32 cellular contexts compared by ENCODE assay signal in genomic region chr19:42380155-42380554, GRCh38. TPM values are rescaled to one million over a fixed set of nuclear protein-coding genes. Genes with fewer than 3 reads are reported as not detected.
"Had no signal": no experiment of that assay in that cellular context is flagged by ENCODE, and none has a peak within 500 bp of the region (broad histone marks: within the 10 kb centered on the region; RNA-seq: fewer than 3 reads in every experiment).

No MANE protein-coding gene starts in this region.

- H3K27ac Mint-ChIP-seq: immature natural killer cell; natural killer cell; progenitor cell of endocrine pancreas; stimulated activated memory B cell treated with anti-CD40 and anti-IgM and Interleukin-4, amounts not matched to agents 10 μg/mL and 1 μg/mL and 100 μg/mL, for 72 hours; type B pancreatic cell had no signal

- H3K27ac ChIP-seq: left lung, lower lobe of right lung, ovary, sigmoid colon, spleen, tibial nerve, uterus had no signal

- ATAC-seq: left colon; left lung; lower lobe of right lung; natural killer cell; right cardiac atrium; stimulated activated memory B cell treated with anti-CD40 and anti-IgM and Interleukin-4, amounts not matched to agents 10 μg/mL and 1 μg/mL and 100 μg/mL, for 72 hours; stimulated activated naive CD8-positive, alpha-beta T cell treated with anti-CD3 and anti-CD28 coated beads, Interleukin-15, amount 100 ng/mL, for 72 hours had no signal

- H3K4me3 ChIP-seq: left lung, lower lobe of right lung, ovary, sigmoid colon, spleen, tibial nerve, uterus had no signal

- DNase-seq: hypothalamus; immature natural killer cell; kidney; left colon; left lung; lower lobe of right lung; mammary epithelial cell; mesenchymal stem cell; natural killer cell; ovary; retina; sigmoid colon; small intestine; spleen; stimulated activated CD4-positive, alpha-beta T cell treated with anti-CD3 and anti-CD28 coated beads, Interleukin-1b, Interleukin-23, amount 100 ng/mL, for 48 hours; stimulated activated CD4-positive, alpha-beta T cell treated with anti-CD3 and anti-CD28 coated beads, Interleukin-2, amount 100 ng/mL, for 48 hours; stimulated activated CD4-positive, alpha-beta T cell treated with anti-CD3 and anti-CD28 coated beads, Interleukin-4, amount 100 ng/mL, for 4 hours; stimulated activated CD8-positive, alpha-beta memory T cell treated with anti-CD3 and anti-CD28 coated beads, Interleukin-4, amount 100 ng/mL, for 48 hours; stimulated activated naive CD4-positive, alpha-beta T cell treated with Interleukin-2 at 50 U/mL for 16 hours; stimulated activated naive CD8-positive, alpha-beta T cell treated with anti-CD3 and anti-CD28 coated beads, Interleukin-15, amount 100 ng/mL, for 72 hours; substantia nigra; uterus had no signal

- H3K4me3 Mint-ChIP-seq: immature natural killer cell; natural killer cell; stimulated activated memory B cell treated with anti-CD40 and anti-IgM and Interleukin-4, amounts not matched to agents 10 μg/mL and 1 μg/mL and 100 μg/mL, for 72 hours; stimulated activated naive CD8-positive, alpha-beta T cell treated with anti-CD3 and anti-CD28 coated beads, Interleukin-15, amount 100 ng/mL, for 72 hours; type B pancreatic cell had no signal

- H3K36me3 ChIP-seq: ovary, uterus had no signal

- H3K27me3 ChIP-seq: ovary, uterus had no signal

- H3K36me3 Mint-ChIP-seq: immature natural killer cell, natural killer cell had no signal

- H3K4me1 Mint-ChIP-seq: immature natural killer cell; natural killer cell; stimulated activated memory B cell treated with anti-CD40 and anti-IgM and Interleukin-4, amounts not matched to agents 10 μg/mL and 1 μg/mL and 100 μg/mL, for 72 hours had no signal

- H3K9me3 ChIP-seq: left lung, lower lobe of right lung, ovary, sigmoid colon, spleen, tibial nerve, uterus had no signal

- H3K9me3 Mint-ChIP-seq: immature natural killer cell; natural killer cell; stimulated activated memory B cell treated with anti-CD40 and anti-IgM and Interleukin-4, amounts not matched to agents 10 μg/mL and 1 μg/mL and 100 μg/mL, for 72 hours; stimulated activated naive CD8-positive, alpha-beta T cell treated with anti-CD3 and anti-CD28 coated beads, Interleukin-15, amount 100 ng/mL, for 72 hours; type B pancreatic cell had no signal

- H3K4me1 ChIP-seq: left lung, lower lobe of right lung, sigmoid colon, spleen, uterus had no signal

RNA-seq across cellular contexts. Expression of gene CNFN, which starts 9.9 kb away (rescaled TPM):
- total RNA-seq: liver, lower lobe of right lung, omental fat pad, ovary, pulmonary artery endothelial cell, sigmoid colon, temporal lobe had no signal
- polyA plus RNA-seq: neural cell had no signal
